In the genomic region with DNA sequence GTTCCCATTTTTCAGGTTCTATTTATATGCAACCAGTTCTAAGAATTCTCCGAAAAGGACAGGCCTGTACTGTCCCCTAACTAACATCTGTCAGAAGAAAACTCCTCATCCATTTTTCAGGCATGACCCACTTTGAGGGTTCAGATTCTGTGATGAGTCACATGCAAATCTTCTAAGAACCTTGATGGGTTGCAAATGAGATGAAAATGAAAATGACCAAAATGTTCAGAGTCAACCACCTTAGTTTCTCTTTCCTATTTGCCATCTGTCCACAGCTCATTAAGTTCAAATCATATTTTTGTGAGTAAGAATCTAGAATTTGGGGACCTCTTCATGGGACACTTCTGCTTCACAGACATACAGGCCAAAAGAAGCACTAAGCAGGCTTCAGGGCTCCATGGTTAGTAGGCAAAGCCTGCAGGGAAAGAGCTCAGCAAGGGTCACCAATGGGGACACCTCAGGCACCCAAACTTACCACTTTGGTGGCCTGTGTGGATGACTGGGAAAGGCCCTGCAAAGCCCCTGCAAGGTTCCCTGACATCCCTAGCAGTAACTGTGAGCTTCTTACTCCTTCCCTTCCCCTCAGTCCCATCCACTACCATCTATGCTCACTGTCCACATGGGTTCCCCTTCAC, we compare ENCODE assay signal across 8 cellular contexts.
A peak's percentile ranks its signal among the peaks of the same experiment; 100 is the strongest.
DNase-seq lines count a peak whose midpoint lies in the region; ATAC-seq lines count a peak whose summit lies in the region.

No MANE protein-coding gene starts in this region.

- no peaks in the 10 kb centered on the region for H3K9me3 Mint-ChIP-seq in activated T-cell treated with anti-CD3 and anti-CD28 coated beads, Interleukin-2, amount 50 U/mL, for 24 hours

- peaks cover 10% of the 10 kb centered on the region for H3K27me3 Mint-ChIP-seq in activated T-cell treated with anti-CD3 and anti-CD28 coated beads, Interleukin-2, amount 50 U/mL, for 24 hours

- intact Hi-C loops in posterior vena cava (cut with DNase I) = no loop called here

- peak overlapping the region; percentile 1 for H3K4me3 Mint-ChIP-seq in activated T-cell treated with anti-CD3 and anti-CD28 coated beads, Interleukin-2, amount 50 U/mL, for 24 hours

- no peak for DNase-seq in activated T-cell treated with anti-CD3 and anti-CD28 coated beads, Interleukin-2, amount 50 U/mL, for 24 hours
- no peak for DNase-seq in activated T-cell treated with anti-CD3 and anti-CD28 coated beads, Interleukin-2, amount 50 U/mL, for 1 hour
- peak; percentile 34 for DNase-seq in stimulated activated naive CD8-positive, alpha-beta T cell treated with anti-CD3 and anti-CD28 coated beads, Interleukin-15, Interleukin-2, amounts not matched to agents 100 U/mL and 50 U/mL, for 24 hours
- DNase-seq in GF-D8 (lab: John Stamatoyannopoulos, UW) (no peak), posterior vena cava (ENCODE audit: low spot score) (no peak), SIG-M5 treated with dmso at 0.1 percent for 504 hours (lab: John Stamatoyannopoulos, UW; ENCODE audit: unreplicated experiment) (no peak)

- ATAC-seq in HG02571 (IDR thresholded peaks at IDR 0.05; ENCODE audit: unreplicated experiment) (peak; percentile 79), HG03521 (IDR thresholded peaks at IDR 0.05; ENCODE audit: unreplicated experiment) (peak; percentile 81)
- ATAC-seq in stimulated activated naive CD8-positive, alpha-beta T cell treated with anti-CD3 and anti-CD28 coated beads, Interleukin-15, Interleukin-2, amounts not matched to agents 100 U/mL and 50 U/mL, for 24 hours = peak; percentile 86

- H3K36me3 Mint-ChIP-seq in activated T-cell treated with anti-CD3 and anti-CD28 coated beads, Interleukin-2, amount 50 U/mL, for 24 hours (ENCODE audit: low read depth) = no peaks in the 10 kb centered on the region

- H3K27ac Mint-ChIP-seq in activated T-cell treated with anti-CD3 and anti-CD28 coated beads, Interleukin-2, amount 50 U/mL, for 24 hours = peak overlapping the region; percentile 86

- H3K4me1 Mint-ChIP-seq in activated T-cell treated with anti-CD3 and anti-CD28 coated beads, Interleukin-2, amount 50 U/mL, for 24 hours (ENCODE audit: low read depth) = peaks cover 32% of the 10 kb centered on the region
